In the genomic region with DNA sequence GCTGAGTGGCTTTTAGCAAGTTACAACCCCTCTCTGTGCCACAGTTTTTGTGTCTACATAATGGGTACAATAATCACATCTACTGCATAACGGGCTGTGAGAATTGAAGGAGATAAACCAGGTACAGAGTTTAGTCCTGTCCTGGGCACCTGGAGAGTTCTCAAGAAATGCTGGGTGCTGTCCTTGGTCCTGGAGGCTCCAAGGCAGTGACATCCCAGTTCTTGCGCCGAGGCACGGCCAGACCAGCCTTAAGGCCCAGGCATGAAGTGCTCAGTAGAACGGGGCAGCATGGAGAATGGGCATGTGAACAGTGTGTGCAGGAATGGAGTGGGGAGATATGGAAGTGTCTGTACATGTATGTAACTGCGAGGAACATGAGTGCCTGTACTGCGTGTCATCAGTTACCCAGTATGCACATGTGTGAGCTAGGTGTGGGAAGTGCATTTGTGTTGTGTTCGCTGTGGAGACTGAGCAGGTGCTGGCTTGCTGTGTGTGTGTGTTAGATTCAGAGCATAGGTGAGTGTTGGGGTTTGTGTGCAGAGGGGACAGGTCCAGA, we compare ENCODE assay signal across 14 cellular contexts. TPM values are rescaled to one million over a fixed set of nuclear protein-coding genes. Genes with fewer than 3 reads are reported as not detected.
A peak's percentile ranks its signal among the peaks of the same experiment; 100 is the strongest.
DNase-seq lines count a peak whose midpoint lies in the region; ATAC-seq and TF ChIP-seq lines count a peak whose summit lies in the region.
"Had no signal": no experiment of that assay in that cellular context is flagged by ENCODE, and none has a peak within 500 bp of the region (broad histone marks: within the 10 kb centered on the region; RNA-seq: fewer than 3 reads in every experiment).

No MANE protein-coding gene starts in this region.

- H4K20me1 ChIP-seq in Karpas-422 (ENCODE audit: insufficient read depth, low read depth, low read length) = no peaks in the 10 kb centered on the region

- H3K36me3 ChIP-seq in Karpas-422 (ENCODE audit: insufficient read depth, low read length) = no peaks in the 10 kb centered on the region
- no peaks in the 10 kb centered on the region for H3K36me3 ChIP-seq in BE2C

- H3K79me2 ChIP-seq in Karpas-422 (ENCODE audit: low read length) = no peaks in the 10 kb centered on the region

- H3K4me3 ChIP-seq in Karpas-422 (ENCODE audit: low read length) (no peak overlapping the region), BE2C (ENCODE audit: low read depth, low read length) (no peak overlapping the region)

- DNase-seq in Daoy (ENCODE audit: low read depth) = peak; percentile 59
- peak; percentile 68 for DNase-seq in Karpas-422
- peak; percentile 37 for DNase-seq in amniotic epithelial cell (ENCODE audit: low read depth)
- peak; percentile 77 for DNase-seq in iPS-NIHi11 (ENCODE audit: low spot score)
- no peak for DNase-seq in midbrain (lab: John Stamatoyannopoulos, UW)
- no peak for DNase-seq in NCI-H1417 treated with DMSO at 0.1 percent for 48 hours (lab: John Stamatoyannopoulos, UW)
- DNase-seq in BE2C = no peak
- DNase-seq: activated CD4-positive, CD25-positive, alpha-beta regulatory T cell treated with anti-CD3 and anti-CD28 coated beads, Interleukin-2, amount 50 U/mL, for 72 hours; activated naive CD8-positive, alpha-beta T cell treated with anti-CD3 and anti-CD28 coated beads for 36 hours; CD8-positive, alpha-beta T cell; NCI-H1930; stimulated activated naive CD8-positive, alpha-beta T cell treated with anti-CD3 and anti-CD28 coated beads, Interleukin-15, Interleukin-2, amounts not matched to agents 100 U/mL and 50 U/mL, for 24 hours had no signal

- ATAC-seq in HG03432 (IDR thresholded peaks at IDR 0.05; ENCODE audit: unreplicated experiment) = no peak
- ATAC-seq: CD8-positive, alpha-beta T cell; stimulated activated naive CD8-positive, alpha-beta T cell treated with anti-CD3 and anti-CD28 coated beads, Interleukin-15, Interleukin-2, amounts not matched to agents 100 U/mL and 50 U/mL, for 24 hours had no signal

- no peak overlapping the region for H3K4me2 ChIP-seq in Karpas-422 (ENCODE audit: low read depth, low read length, poor library complexity, severe bottlenecking)

- H3K27ac ChIP-seq in Karpas-422 (ENCODE audit: low read length) = no peak overlapping the region

- H3K9me2 ChIP-seq in Karpas-422 (replicated peaks; ENCODE audit: insufficient read depth, low read length) = no peaks in the 10 kb centered on the region

- H3K4me1 ChIP-seq in Karpas-422 (ENCODE audit: low read length) (no peaks in the 10 kb centered on the region), BE2C (peaks cover 21% of the 10 kb centered on the region)

- H3K27me3 ChIP-seq in Karpas-422 (ENCODE audit: low read length) (no peaks in the 10 kb centered on the region), BE2C (no peaks in the 10 kb centered on the region)

- TF ChIP-seq CTCF in BE2C (IDR thresholded peaks at IDR 0.05; ENCODE audit: low read depth, low read length) = no peak

- no peak overlapping the region for H2AFZ ChIP-seq in Karpas-422 (ENCODE audit: low read length)

- no peaks in the 10 kb centered on the region for H3K9me3 ChIP-seq in Karpas-422 (ENCODE audit: low read length)
- no peaks in the 10 kb centered on the region for H3K9me3 ChIP-seq in BE2C

- no peak overlapping the region for H3K9ac ChIP-seq in Karpas-422 (ENCODE audit: low read length)

RNA-seq across cellular contexts. Expression of gene UNC5A, which starts 6.3 kb away (rescaled TPM):
- total RNA-seq in Daoy (2014; rRNA removed; shearing (Covaris generic)) = 0.06 TPM in 2 replicates
- not detected in 2 replicates for total RNA-seq in Karpas-422 (2014; rRNA removed; shearing (Covaris generic); ENCODE audit: low replicate concordance)
- 44.8 TPM for polyA plus RNA-seq in BE2C (2012; ENCODE audit: insufficient read depth, insufficient read length, low read depth)
- total RNA-seq: activated naive CD8-positive, alpha-beta T cell treated with anti-CD3 and anti-CD28 coated beads for 36 hours; CD8-positive, alpha-beta T cell had no signal
- polyA plus RNA-seq: keratinocyte had no signal

Comparison
In these comparisons a context has a peak if more than half of its experiments do, and no peak if none do; other contexts are left out.
1. DNase-seq: peak in Daoy (single experiment), Karpas-422 (single experiment), amniotic epithelial cell (single experiment) and iPS-NIHi11 (single experiment); none in midbrain (single experiment), NCI-H1417 treated with DMSO at 0.1 percent for 48 hours (single experiment) and BE2C (single experiment).